1 cellular context compared by ENCODE assay signal in genomic region chr17:1455748-1456599, GRCh38.
A peak's percentile ranks its signal among the peaks of the same experiment; 100 is the strongest.
TF ChIP-seq lines count a peak whose summit lies in the region.

Gene CRK, minus strand, starts transcription at chr17:1456232. Its CDS starts 115 bp downstream, at chr17:1456117.

TF ChIP-seq in HEK293, 187 proteins besides CTCF, POLR2A, EP300 and RAD21 (continued from another document):
- peak; percentile 21; the same call in 1 of the 2 replicates for TF ChIP-seq ZNF398 (tag by site-specific recombination; IDR thresholded peaks at IDR 0.05)
- peak; percentile 84 for TF ChIP-seq ZBTB8A (tag by site-specific recombination; IDR thresholded peaks at IDR 0.05)
- TF ChIP-seq IKZF3 (tag by site-specific recombination; IDR thresholded peaks at IDR 0.05): 0 out of 2 replicates have a peak, but pooled peaks have one; percentile 14
- no peak for TF ChIP-seq ZNF114 (tag by site-specific recombination; IDR thresholded peaks at IDR 0.05)
- peak; percentile 83; the same call in 1 of the 2 replicates for TF ChIP-seq KLF8 (tag by site-specific recombination; IDR thresholded peaks at IDR 0.05)
- TF ChIP-seq KLF9 (tag by site-specific recombination; IDR thresholded peaks at IDR 0.05; ENCODE audit: low read depth): peak; percentile 67
- TF ChIP-seq ZEB2 (tag by site-specific recombination; IDR thresholded peaks at IDR 0.05): no peak
- 0 out of 2 replicates have a peak, but pooled peaks have one; percentile 12 for TF ChIP-seq ZNF501 (tag by site-specific recombination; IDR thresholded peaks at IDR 0.05)
- TF ChIP-seq ZNF391 (tag by site-specific recombination; IDR thresholded peaks at IDR 0.05; ENCODE audit: borderline replicate concordance, low read depth): no peak
- TF ChIP-seq ZNF596 (tag by site-specific recombination; IDR thresholded peaks at IDR 0.05): peak; percentile 55; the same call in 1 of the 2 replicates
- TF ChIP-seq ZNF571 (tag by site-specific recombination; IDR thresholded peaks at IDR 0.05): no peak
- no peak; the same call in 1 of the 2 replicates for TF ChIP-seq EGR2 (tag by site-specific recombination; IDR thresholded peaks at IDR 0.05; ENCODE audit: low read depth)
- TF ChIP-seq ZNF639 (tag by site-specific recombination; IDR thresholded peaks at IDR 0.05): no peak
- 0 out of 2 replicates have a peak, but pooled peaks have one; percentile 26 for TF ChIP-seq ZFP69B (tag by site-specific recombination; IDR thresholded peaks at IDR 0.05)
- peak; percentile 60 for TF ChIP-seq ZBTB44 (tag by site-specific recombination; IDR thresholded peaks at IDR 0.05)
- TF ChIP-seq ZNF214 (tag by site-specific recombination; IDR thresholded peaks at IDR 0.05; ENCODE audit: borderline replicate concordance): no peak
TF ChIP-seq in HEK293: peak in this region for 37.
